Comparison of ENCODE assay signal across 1 cellular context in the genomic region with DNA sequence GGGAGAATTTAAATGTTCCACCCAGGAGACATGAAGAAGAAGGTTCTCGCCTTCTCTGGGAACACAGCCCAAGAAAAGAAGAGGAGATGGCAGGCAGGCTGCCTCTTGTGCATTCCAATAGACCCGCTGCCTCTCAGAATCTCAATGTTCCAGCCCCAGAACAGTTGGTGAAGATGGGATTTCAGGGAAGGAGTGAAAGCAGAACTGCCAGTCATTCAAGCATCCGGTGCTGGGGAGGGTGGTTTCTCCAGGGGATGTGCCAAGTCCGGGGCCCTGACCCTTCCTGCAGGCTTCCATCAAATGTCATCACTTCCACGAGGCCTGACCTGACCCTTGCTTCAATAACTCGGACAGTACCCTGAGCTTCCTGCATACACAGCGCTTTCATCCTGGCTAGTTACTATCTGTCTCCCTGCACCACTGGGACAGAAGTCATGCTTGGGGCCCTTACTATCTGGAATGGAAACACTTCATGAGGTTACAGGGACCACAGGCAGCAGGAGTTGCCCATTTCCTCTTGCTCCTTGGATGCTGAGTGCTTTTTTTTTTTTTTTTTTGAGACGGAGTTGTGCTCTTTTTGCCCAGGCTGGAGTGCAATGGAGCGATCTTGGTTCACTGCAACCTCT.
TF ChIP-seq lines count a peak whose summit lies in the region.

No MANE protein-coding gene starts in this region.

TF ChIP-seq in HepG2, 621 proteins besides CTCF, POLR2A, EP300 and RAD21 (continued from another document):
- TF ChIP-seq, protein P1, sequence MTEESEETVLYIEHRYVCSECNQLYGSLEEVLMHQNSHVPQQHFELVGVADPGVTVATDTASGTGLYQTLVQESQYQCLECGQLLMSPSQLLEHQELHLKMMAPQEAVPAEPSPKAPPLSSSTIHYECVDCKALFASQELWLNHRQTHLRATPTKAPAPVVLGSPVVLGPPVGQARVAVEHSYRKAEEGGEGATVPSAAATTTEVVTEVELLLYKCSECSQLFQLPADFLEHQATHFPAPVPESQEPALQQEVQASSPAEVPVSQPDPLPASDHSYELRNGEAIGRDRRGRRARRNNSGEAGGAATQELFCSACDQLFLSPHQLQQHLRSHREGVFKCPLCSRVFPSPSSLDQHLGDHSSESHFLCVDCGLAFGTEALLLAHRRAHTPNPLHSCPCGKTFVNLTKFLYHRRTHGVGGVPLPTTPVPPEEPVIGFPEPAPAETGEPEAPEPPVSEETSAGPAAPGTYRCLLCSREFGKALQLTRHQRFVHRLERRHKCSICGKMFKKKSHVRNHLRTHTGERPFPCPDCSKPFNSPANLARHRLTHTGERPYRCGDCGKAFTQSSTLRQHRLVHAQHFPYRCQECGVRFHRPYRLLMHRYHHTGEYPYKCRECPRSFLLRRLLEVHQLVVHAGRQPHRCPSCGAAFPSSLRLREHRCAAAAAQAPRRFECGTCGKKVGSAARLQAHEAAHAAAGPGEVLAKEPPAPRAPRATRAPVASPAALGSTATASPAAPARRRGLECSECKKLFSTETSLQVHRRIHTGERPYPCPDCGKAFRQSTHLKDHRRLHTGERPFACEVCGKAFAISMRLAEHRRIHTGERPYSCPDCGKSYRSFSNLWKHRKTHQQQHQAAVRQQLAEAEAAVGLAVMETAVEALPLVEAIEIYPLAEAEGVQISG (CRISPR knock-in tag; IDR thresholded peaks at IDR 0.05), result no peak
- TF ChIP-seq ZNF335 (CRISPR knock-in tag; IDR thresholded peaks at IDR 0.05), result no peak
- no peak for TF ChIP-seq ZNF713 (CRISPR knock-in tag; IDR thresholded peaks at IDR 0.05)
- TF ChIP-seq CCAR2 (optimal IDR thresholded peaks at IDR 0.05; ENCODE audit: low read depth, low read length), result no peak
- TF ChIP-seq ZSCAN25 (CRISPR knock-in tag; IDR thresholded peaks at IDR 0.05), result no peak
- no peak for TF ChIP-seq MAFF (IDR thresholded peaks at IDR 0.05; ENCODE audit: low read depth, low read length)
- no peak for TF ChIP-seq ATM (IDR thresholded peaks at IDR 0.05; ENCODE audit: borderline replicate concordance)
- no peak for TF ChIP-seq WIZ (CRISPR knock-in tag; IDR thresholded peaks at IDR 0.05)
- TF ChIP-seq, protein P2, sequence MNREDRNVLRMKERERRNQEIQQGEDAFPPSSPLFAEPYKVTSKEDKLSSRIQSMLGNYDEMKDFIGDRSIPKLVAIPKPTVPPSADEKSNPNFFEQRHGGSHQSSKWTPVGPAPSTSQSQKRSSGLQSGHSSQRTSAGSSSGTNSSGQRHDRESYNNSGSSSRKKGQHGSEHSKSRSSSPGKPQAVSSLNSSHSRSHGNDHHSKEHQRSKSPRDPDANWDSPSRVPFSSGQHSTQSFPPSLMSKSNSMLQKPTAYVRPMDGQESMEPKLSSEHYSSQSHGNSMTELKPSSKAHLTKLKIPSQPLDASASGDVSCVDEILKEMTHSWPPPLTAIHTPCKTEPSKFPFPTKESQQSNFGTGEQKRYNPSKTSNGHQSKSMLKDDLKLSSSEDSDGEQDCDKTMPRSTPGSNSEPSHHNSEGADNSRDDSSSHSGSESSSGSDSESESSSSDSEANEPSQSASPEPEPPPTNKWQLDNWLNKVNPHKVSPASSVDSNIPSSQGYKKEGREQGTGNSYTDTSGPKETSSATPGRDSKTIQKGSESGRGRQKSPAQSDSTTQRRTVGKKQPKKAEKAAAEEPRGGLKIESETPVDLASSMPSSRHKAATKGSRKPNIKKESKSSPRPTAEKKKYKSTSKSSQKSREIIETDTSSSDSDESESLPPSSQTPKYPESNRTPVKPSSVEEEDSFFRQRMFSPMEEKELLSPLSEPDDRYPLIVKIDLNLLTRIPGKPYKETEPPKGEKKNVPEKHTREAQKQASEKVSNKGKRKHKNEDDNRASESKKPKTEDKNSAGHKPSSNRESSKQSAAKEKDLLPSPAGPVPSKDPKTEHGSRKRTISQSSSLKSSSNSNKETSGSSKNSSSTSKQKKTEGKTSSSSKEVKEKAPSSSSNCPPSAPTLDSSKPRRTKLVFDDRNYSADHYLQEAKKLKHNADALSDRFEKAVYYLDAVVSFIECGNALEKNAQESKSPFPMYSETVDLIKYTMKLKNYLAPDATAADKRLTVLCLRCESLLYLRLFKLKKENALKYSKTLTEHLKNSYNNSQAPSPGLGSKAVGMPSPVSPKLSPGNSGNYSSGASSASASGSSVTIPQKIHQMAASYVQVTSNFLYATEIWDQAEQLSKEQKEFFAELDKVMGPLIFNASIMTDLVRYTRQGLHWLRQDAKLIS (CRISPR knock-in tag; IDR thresholded peaks at IDR 0.05), result no peak
- no peak for TF ChIP-seq IKZF1 (IDR thresholded peaks at IDR 0.05)
- TF ChIP-seq TEAD2 (CRISPR knock-in tag; IDR thresholded peaks at IDR 0.05), result no peak
- no peak for TF ChIP-seq ZNF253 (CRISPR knock-in tag; IDR thresholded peaks at IDR 0.05; ENCODE audit: borderline replicate concordance)
